ENCODE assay signal across 29 cellular contexts in genomic region chr12:10695852-10696251, GRCh38. TPM values are rescaled to one million over a fixed set of nuclear protein-coding genes. Genes with fewer than 3 reads are reported as not detected.
"Had no signal": no experiment of that assay in that cellular context is flagged by ENCODE, and none has a peak within 500 bp of the region (broad histone marks: within the 10 kb centered on the region; RNA-seq: fewer than 3 reads in every experiment).

No MANE protein-coding gene starts in this region.

- H3K4me1 ChIP-seq: left lung, pancreas, upper lobe of left lung had no signal

- H3K9me3 Mint-ChIP-seq: mesothelial cell of epicardium; naive B cell; natural killer cell treated with Interleukin-12 subunit alpha and Interleukin-12 subunit beta and Interleukin-15 and Interleukin-18, amount 100 ng/mL, for 72 hours; neural crest cell; stimulated activated naive CD8-positive, alpha-beta T cell treated with anti-CD3 and anti-CD28 coated beads, Interleukin-15, amount 100 ng/mL, for 72 hours had no signal

- H3K4me1 Mint-ChIP-seq: mesothelial cell of epicardium, neural crest cell had no signal

- ATAC-seq: esophagus mucosa; left lung; mucosa of descending colon; natural killer cell treated with Interleukin-12 subunit alpha and Interleukin-12 subunit beta and Interleukin-15 and Interleukin-18, amount 100 ng/mL, for 72 hours; sciatic nerve; stimulated activated naive CD8-positive, alpha-beta T cell treated with anti-CD3 and anti-CD28 coated beads, Interleukin-15, amount 100 ng/mL, for 72 hours had no signal

- H3K27me3 Mint-ChIP-seq: naive B cell; stimulated activated naive CD8-positive, alpha-beta T cell treated with anti-CD3 and anti-CD28 coated beads, Interleukin-15, amount 100 ng/mL, for 72 hours had no signal

- H3K9me3 ChIP-seq: heart right ventricle, left lung, mucosa of descending colon, neutrophil, pancreas, suprapubic skin, upper lobe of left lung had no signal

- H3K36me3 ChIP-seq: neutrophil had no signal

- DNase-seq: dorsolateral prefrontal cortex; effector CD4-positive, alpha-beta T cell; foreskin fibroblast; glutamatergic neuron; heart right ventricle; hippocampal formation; left cardiac atrium; left lung; mesenchymal stem cell; mucosa of descending colon; naive B cell; pancreas; stimulated activated CD4-positive, alpha-beta T cell treated with anti-CD3 and anti-CD28 coated beads, Interleukin-12 subunit alpha, Interleukin-12 subunit beta, amount 100 ng/mL, for 4 hours; stimulated activated CD4-positive, alpha-beta T cell treated with anti-CD3 and anti-CD28 coated beads, Interleukin-1b, Interleukin-23, amount 100 ng/mL, for 48 hours; stimulated activated CD4-positive, alpha-beta T cell treated with anti-CD3 and anti-CD28 coated beads, Interleukin-4, amount 100 ng/mL, for 1 hour; stimulated activated CD8-positive, alpha-beta memory T cell treated with anti-CD3 and anti-CD28 coated beads, Interleukin-4, amount 100 ng/mL, for 48 hours; stimulated activated naive CD4-positive, alpha-beta T cell; stimulated activated naive CD8-positive, alpha-beta T cell treated with anti-CD3 and anti-CD28 coated beads, Interleukin-15, amount 100 ng/mL, for 72 hours; upper lobe of left lung had no signal

- H3K27ac Mint-ChIP-seq: mesothelial cell of epicardium; natural killer cell treated with Interleukin-12 subunit alpha and Interleukin-12 subunit beta and Interleukin-15 and Interleukin-18, amount 100 ng/mL, for 72 hours had no signal

- H3K27ac ChIP-seq: dorsolateral prefrontal cortex, epithelial cell of prostate, left lung, neutrophil, pancreas, suprapubic skin, upper lobe of left lung had no signal

- H3K4me3 Mint-ChIP-seq: mesothelial cell of epicardium; natural killer cell treated with Interleukin-12 subunit alpha and Interleukin-12 subunit beta and Interleukin-15 and Interleukin-18, amount 100 ng/mL, for 72 hours; neural crest cell; stimulated activated naive CD8-positive, alpha-beta T cell treated with anti-CD3 and anti-CD28 coated beads, Interleukin-15, amount 100 ng/mL, for 72 hours had no signal

- H3K27me3 ChIP-seq: dorsolateral prefrontal cortex, heart right ventricle, left lung, neutrophil, pancreas, suprapubic skin, upper lobe of left lung had no signal

- H3K4me3 ChIP-seq: dorsolateral prefrontal cortex, heart right ventricle, left lung, lung, mucosa of descending colon, pancreas, smooth muscle cell, suprapubic skin, upper lobe of left lung had no signal

RNA-seq across cellular contexts. Expression of gene STYK1, which starts 22.0 kb away (rescaled TPM):
- total RNA-seq: neural crest cell had no signal
